Comparison of ENCODE assay signal across 15 cellular contexts in the genomic region with DNA sequence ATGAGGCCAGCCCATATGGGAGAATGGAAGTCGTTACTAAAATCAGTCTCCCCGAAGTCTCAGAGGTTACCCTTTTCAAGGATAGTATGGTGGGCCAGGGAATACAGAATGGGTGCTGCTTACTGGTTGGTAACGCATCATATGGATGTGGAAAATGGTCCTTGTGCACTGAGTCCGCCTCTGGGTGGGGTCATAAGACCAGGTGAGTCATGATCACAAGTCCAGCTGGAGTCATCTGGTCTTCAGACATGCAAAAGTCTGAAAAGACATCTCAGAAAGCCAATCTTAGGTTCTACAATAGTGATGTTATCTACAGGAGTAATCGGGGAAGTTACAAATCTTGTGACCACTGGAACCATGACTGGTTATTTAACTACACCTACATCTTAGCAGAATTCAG.
DNase-seq lines count a peak whose midpoint lies in the region; ATAC-seq, FAIRE-seq and TF ChIP-seq lines count a peak whose summit lies in the region.
"Had no signal": no experiment of that assay in that cellular context is flagged by ENCODE, and none has a peak within 500 bp of the region (broad histone marks: within the 10 kb centered on the region; RNA-seq: fewer than 3 reads in every experiment).

No MANE protein-coding gene starts in this region.

- H3K79me2 ChIP-seq in HepG2 (ENCODE audit: insufficient read depth, low read length): no peaks in the 10 kb centered on the region

- TF ChIP-seq RAD21 in HepG2 (CRISPR knock-in tag; IDR thresholded peaks at IDR 0.05): no peak

- CTCF ChIA-PET in HepG2 (lab: Yijun Ruan, JAX; ENCODE audit: low intra/inter-chr PET ratio, low total read pairs): no interaction called here
- CTCF ChIA-PET in HEK293 (lab: Yijun Ruan, JAX): interaction anchor here (0.6 to 1.2 kb wide), 4 partner anchors 54 to 384 kb away, joined by 3 to 5 read pairs (median 4); no protein-coding TSS in a partner anchor

- in situ Hi-C loops in HepG2 (cut with HindIII; ENCODE audit: extremely low pct_ligation_motif_present, low pct_unique_long_range_greater_than_20kb): no loop called here

- no TSS peak for BruUV-seq in HepG2 (replicated peaks; lab: Mats Ljungman, UMichigan)

- POLR2A ChIA-PET in HepG2 (lab: Yijun Ruan, JAX) (no interaction called here), HEK293 (lab: Yijun Ruan, JAX) (interaction anchor here (0.6 kb wide), 1 partner anchor 8 kb away, joined by 3 read pairs; no protein-coding TSS in a partner anchor)

- H3K4me3 ChIP-seq in HepG2 (replicated peaks in 1 of 3; ENCODE audit: insufficient read depth in 1 of 3, low read depth in 2 of 3, low read length in 3 of 3): no peak overlapping the region
- H3K4me3 ChIP-seq in right lobe of liver: no peak overlapping the region
- no peak overlapping the region for H3K4me3 ChIP-seq in HEK293 (ENCODE audit: low read depth, low read length)
- H3K4me3 ChIP-seq: left ventricle myocardium inferior, right atrium auricular region, stomach had no signal

- TF ChIP-seq CTCF in HepG2 (CRISPR knock-in tag; IDR thresholded peaks at IDR 0.05) (0 out of 2 replicates have a peak, but pooled peaks have one; percentile 15), right lobe of liver (IDR thresholded peaks at IDR 0.05) (no peak), HEK293 (tag by site-specific recombination; IDR thresholded peaks at IDR 0.05) (no peak)

- no peak overlapping the region for H3K9ac ChIP-seq in HepG2 (ENCODE audit: insufficient read depth, low read depth, low read length)

- no peaks in the 10 kb centered on the region for H3K4me1 ChIP-seq in HepG2 (ENCODE audit: insufficient read depth, low read length)
- H3K4me1 ChIP-seq in right lobe of liver: no peaks in the 10 kb centered on the region
- H3K4me1 ChIP-seq in HEK293 (ENCODE audit: control insufficient read depth, insufficient read depth, low read length): no peaks in the 10 kb centered on the region
- H3K4me1 ChIP-seq: left ventricle myocardium inferior, right atrium auricular region, stomach had no signal

- WGBS in HepG2 (ENCODE audit: low lambda C conversion rate): 3% methylated on average over 5 of the region's 5 CpGs
- 63% methylated on average over 4 of the region's 5 CpGs for WGBS in right lobe of liver (ENCODE audit: insufficient coverage, low coverage, low lambda C conversion rate, missing lambda C conversion rate)

- H3K9me3 ChIP-seq in HepG2 (ENCODE audit: low read length): no peaks in the 10 kb centered on the region
- H3K9me3 ChIP-seq in right lobe of liver: no peaks in the 10 kb centered on the region
- H3K9me3 ChIP-seq in HEK293 (ENCODE audit: control insufficient read depth, insufficient read depth, low read depth, low read length): no peaks in the 10 kb centered on the region
- H3K9me3 ChIP-seq: left ventricle myocardium inferior, right atrium auricular region, stomach had no signal

- H3K27me3 ChIP-seq in HepG2 (ENCODE audit: control insufficient read depth in 1 of 2, insufficient read depth in 2 of 2, low read length in 2 of 2): peaks cover 0 to 24% of the 10 kb centered on the region in 2 experiments; a peak in 3 of 5 replicates
- no peaks in the 10 kb centered on the region for H3K27me3 ChIP-seq in right lobe of liver
- H3K27me3 ChIP-seq: right atrium auricular region had no signal

- TF ChIP-seq POLR2A in HepG2 (IDR thresholded peaks at IDR 0.05; ENCODE audit: insufficient read depth in 1 of 2, low read depth in 2 of 2, low read length in 2 of 2) (no peak), right lobe of liver (IDR thresholded peaks at IDR 0.05) (no peak)

- H3K27ac ChIP-seq in HepG2 (ENCODE audit: extremely low read length, insufficient read depth, low read length) (no peak overlapping the region), right lobe of liver (no peak overlapping the region), HEK293 (ENCODE audit: extremely low read depth, low read depth, low read length) (no peak overlapping the region)
- H3K27ac ChIP-seq: left ventricle myocardium inferior, right atrium auricular region, stomach had no signal

- H3K4me2 ChIP-seq in HepG2 (ENCODE audit: low read depth, low read length): no peak overlapping the region

- DNase-seq in HepG2 (ENCODE audit: low spot score) (no peak), right lobe of liver (no peak), RKO (ENCODE audit: low spot score) (peak; percentile 30), T-helper 9 cell (no peak), 8988T (no peak), NCI-H1105 (lab: John Stamatoyannopoulos, UW) (no peak)
- DNase-seq: GOT3, left ventricle myocardium inferior, NCI-H2029 treated with DMSO at 0.1 percent for 48 hours, stomach had no signal

- TF ChIP-seq EP300 in HepG2 (IDR thresholded peaks at IDR 0.05; ENCODE audit: low read depth in 2 of 2, low read length in 2 of 2) (no peak), HepG2 (CRISPR knock-in tag; IDR thresholded peaks at IDR 0.05; ENCODE audit: borderline replicate concordance) (no peak)

- H3K36me3 ChIP-seq in HepG2 (replicated peaks in 1 of 2; ENCODE audit: control insufficient read depth in 1 of 2, insufficient read depth in 2 of 2, low read length in 2 of 2) (no peaks in the 10 kb centered on the region), right lobe of liver (no peaks in the 10 kb centered on the region), HEK293 (ENCODE audit: control insufficient read depth in 2 of 2, insufficient read depth in 1 of 2, low read length in 2 of 2) (no peaks in the 10 kb centered on the region)
- H3K36me3 ChIP-seq: left ventricle myocardium inferior, right atrium auricular region, stomach had no signal

- H4K20me1 ChIP-seq in HepG2 (ENCODE audit: insufficient read depth, low read length): no peaks in the 10 kb centered on the region

- H2AFZ ChIP-seq in HepG2 (ENCODE audit: low read length): no peak overlapping the region

- no peak for FAIRE-seq in HepG2 (lab: Jason Lieb, UNC)
- FAIRE-seq: endometrium had no signal

- intact Hi-C loops in HepG2 (cut with micrococcal nuclease; ENCODE audit: unreplicated experiment): no loop called here
- intact Hi-C loops in right lobe of liver (cut with DNase I): no loop called here

- ATAC-seq in HepG2: no peak
- ATAC-seq in right lobe of liver: no peak
- ATAC-seq in GM19395 (IDR thresholded peaks at IDR 0.05; ENCODE audit: unreplicated experiment): no peak
- ATAC-seq: natural killer cell treated with Interleukin-12 subunit alpha and Interleukin-12 subunit beta and Interleukin-15 and Interleukin-18, amount 100 ng/mL, for 72 hours had no signal

TF ChIP-seq in HepG2, 621 proteins besides CTCF, POLR2A, EP300 and RAD21 (continues in another document):
- TF ChIP-seq ZNF704 (CRISPR knock-in tag; IDR thresholded peaks at IDR 0.05; ENCODE audit: borderline replicate concordance) (no peak), ZKSCAN8 (CRISPR knock-in tag; IDR thresholded peaks at IDR 0.05; ENCODE audit: borderline replicate concordance) (no peak), FOXC1 (CRISPR knock-in tag; IDR thresholded peaks at IDR 0.05; ENCODE audit: borderline replicate concordance) (no peak)

TF ChIP-seq in HEK293, 187 proteins besides CTCF, POLR2A, EP300 and RAD21:
- TF ChIP-seq, protein P1, sequence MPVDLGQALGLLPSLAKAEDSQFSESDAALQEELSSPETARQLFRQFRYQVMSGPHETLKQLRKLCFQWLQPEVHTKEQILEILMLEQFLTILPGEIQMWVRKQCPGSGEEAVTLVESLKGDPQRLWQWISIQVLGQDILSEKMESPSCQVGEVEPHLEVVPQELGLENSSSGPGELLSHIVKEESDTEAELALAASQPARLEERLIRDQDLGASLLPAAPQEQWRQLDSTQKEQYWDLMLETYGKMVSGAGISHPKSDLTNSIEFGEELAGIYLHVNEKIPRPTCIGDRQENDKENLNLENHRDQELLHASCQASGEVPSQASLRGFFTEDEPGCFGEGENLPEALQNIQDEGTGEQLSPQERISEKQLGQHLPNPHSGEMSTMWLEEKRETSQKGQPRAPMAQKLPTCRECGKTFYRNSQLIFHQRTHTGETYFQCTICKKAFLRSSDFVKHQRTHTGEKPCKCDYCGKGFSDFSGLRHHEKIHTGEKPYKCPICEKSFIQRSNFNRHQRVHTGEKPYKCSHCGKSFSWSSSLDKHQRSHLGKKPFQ (tag by site-specific recombination; IDR thresholded peaks at IDR 0.05): no peak
- TF ChIP-seq ZNF654 (tag by site-specific recombination; IDR thresholded peaks at IDR 0.05; ENCODE audit: low read depth): 0 out of 2 replicates have a peak, but pooled peaks have one; percentile 8

Comparison
In these comparisons a context has a peak if more than half of its experiments do, and no peak if none do; other contexts are left out.
1. Of the 63 proteins assayed by ChIP-seq in both HepG2 and HEK293: peak only in HepG2: CTCF; only in HEK293: none; in both: none; in neither: 62.